38 cellular contexts compared by ENCODE assay signal in genomic region chr3:85377115-85377514, GRCh38.
"Had no signal": no experiment of that assay in that cellular context is flagged by ENCODE, and none has a peak within 500 bp of the region (broad histone marks: within the 10 kb centered on the region; RNA-seq: fewer than 3 reads in every experiment).

No MANE protein-coding gene starts in this region.

- H3K27ac ChIP-seq: adrenal gland, ascending aorta, body of pancreas, brain microvascular endothelial cell, breast epithelium, cardiac muscle cell had no signal

- FAIRE-seq: astrocyte, bronchial epithelial cell had no signal

- H3K9me3 ChIP-seq: adrenal gland, ascending aorta, body of pancreas, breast epithelium had no signal

- H3K27ac Mint-ChIP-seq: activated naive CD4-positive, alpha-beta T cell treated with anti-CD3 and anti-CD28 coated beads for 36 hours; activated naive CD4-positive, alpha-beta T cell treated with anti-CD3 and anti-CD28 coated beads, Interleukin-2, amount 10 ng/mL, durations not matched to agents 7 days and 5 days; activated naive CD4-positive, alpha-beta T cell treated with anti-CD3 and anti-CD28 coated beads, Interleukin-2, amount 50 U/mL, for 24 hours; activated naive CD4-positive, alpha-beta T cell treated with anti-CD3 and anti-CD28 coated beads, Interleukin-2, amount 50 U/mL, for 72 hours; activated naive CD8-positive, alpha-beta T cell; activated naive CD8-positive, alpha-beta T cell treated with anti-CD3 and anti-CD28 coated beads for 36 hours; activated naive CD8-positive, alpha-beta T cell treated with anti-CD3 and anti-CD28 coated beads, Interleukin-2, amount 10 ng/mL, durations not matched to agents 7 days and 5 days; activated naive CD8-positive, alpha-beta T cell treated with anti-CD3 and anti-CD28 coated beads, Interleukin-2, amount 50 U/mL, for 24 hours; activated T-cell treated with anti-CD3 and anti-CD28 coated beads, Interleukin-2, amount 50 U/mL, for 72 hours; activated T-helper 1 cell treated with anti-CD3 and anti-CD28 coated beads, Interleukin-12 subunit alpha, Interleukin-12 subunit beta, Interleukin-2, Interleukin-4 antibody, amounts not matched to agents 30 ng/mL and 10 ng/mL and 1 ng/mL, durations not matched to agents 14 hours and 24 hours and 36 hours; activated T-helper 17 cell treated with anti-CD3 and anti-CD28 coated beads, Interleukin-2, amount 50 U/mL, for 72 hours; activated T-helper 2 cell treated with anti-CD3 and anti-CD28 coated beads, Interferon-gamma antibody, Interleukin-2, Interleukin-4, amounts not matched to agents 10 μg/mL and 5 μg/mL and 100 μg/mL, durations not matched to agents 14 hours and 24 hours and 36 hours; brain had no signal

- H3K4me3 Mint-ChIP-seq: activated naive CD4-positive, alpha-beta T cell treated with anti-CD3 and anti-CD28 coated beads for 36 hours; activated naive CD4-positive, alpha-beta T cell treated with anti-CD3 and anti-CD28 coated beads, Interleukin-2, amount 10 ng/mL, durations not matched to agents 7 days and 5 days; activated naive CD4-positive, alpha-beta T cell treated with anti-CD3 and anti-CD28 coated beads, Interleukin-2, amount 50 U/mL, for 24 hours; activated naive CD8-positive, alpha-beta T cell; activated naive CD8-positive, alpha-beta T cell treated with anti-CD3 and anti-CD28 coated beads for 36 hours; activated naive CD8-positive, alpha-beta T cell treated with anti-CD3 and anti-CD28 coated beads, Interleukin-2, amount 10 ng/mL, durations not matched to agents 7 days and 5 days; activated naive CD8-positive, alpha-beta T cell treated with anti-CD3 and anti-CD28 coated beads, Interleukin-2, amount 50 U/mL, for 24 hours; activated T-cell treated with anti-CD3 and anti-CD28 coated beads, Interleukin-2, amount 50 U/mL, for 4 hours; activated T-cell treated with anti-CD3 and anti-CD28 coated beads, Interleukin-2, amount 50 U/mL, for 72 hours; activated T-helper 1 cell treated with anti-CD3 and anti-CD28 coated beads, Interleukin-12 subunit alpha, Interleukin-12 subunit beta, Interleukin-2, Interleukin-4 antibody, amounts not matched to agents 30 ng/mL and 10 ng/mL and 1 ng/mL, durations not matched to agents 14 hours and 24 hours and 36 hours; activated T-helper 17 cell treated with anti-CD3 and anti-CD28 coated beads, Interleukin-2, amount 50 U/mL, for 72 hours; brain; central memory CD8-positive, alpha-beta T cell had no signal

- H3K4me1 ChIP-seq: adrenal gland, ascending aorta, body of pancreas, breast epithelium had no signal

- H3K36me3 Mint-ChIP-seq: activated naive CD4-positive, alpha-beta T cell treated with anti-CD3 and anti-CD28 coated beads, Interleukin-2, amount 10 ng/mL, durations not matched to agents 7 days and 5 days; activated naive CD4-positive, alpha-beta T cell treated with anti-CD3 and anti-CD28 coated beads, Interleukin-2, amount 50 U/mL, for 24 hours; activated naive CD4-positive, alpha-beta T cell treated with anti-CD3 and anti-CD28 coated beads, Interleukin-2, amount 50 U/mL, for 72 hours; activated naive CD8-positive, alpha-beta T cell; activated naive CD8-positive, alpha-beta T cell treated with anti-CD3 and anti-CD28 coated beads for 36 hours; activated naive CD8-positive, alpha-beta T cell treated with anti-CD3 and anti-CD28 coated beads, Interleukin-2, amount 10 ng/mL, durations not matched to agents 7 days and 5 days; brain had no signal

- H3K27me3 Mint-ChIP-seq: activated naive CD4-positive, alpha-beta T cell treated with anti-CD3 and anti-CD28 coated beads, Interleukin-2, amount 10 ng/mL, durations not matched to agents 7 days and 5 days; activated naive CD4-positive, alpha-beta T cell treated with anti-CD3 and anti-CD28 coated beads, Interleukin-2, amount 50 U/mL, for 24 hours; activated naive CD8-positive, alpha-beta T cell; activated naive CD8-positive, alpha-beta T cell treated with anti-CD3 and anti-CD28 coated beads for 36 hours; activated naive CD8-positive, alpha-beta T cell treated with anti-CD3 and anti-CD28 coated beads, Interleukin-2, amount 10 ng/mL, durations not matched to agents 7 days and 5 days; activated naive CD8-positive, alpha-beta T cell treated with anti-CD3 and anti-CD28 coated beads, Interleukin-2, amount 50 U/mL, for 24 hours; activated T-helper 17 cell treated with anti-CD3 and anti-CD28 coated beads, Interleukin-2, amount 50 U/mL, for 72 hours; brain; central memory CD8-positive, alpha-beta T cell had no signal

- H3K4me1 Mint-ChIP-seq: activated naive CD4-positive, alpha-beta T cell treated with anti-CD3 and anti-CD28 coated beads, Interleukin-2, amount 10 ng/mL, durations not matched to agents 7 days and 5 days; activated naive CD4-positive, alpha-beta T cell treated with anti-CD3 and anti-CD28 coated beads, Interleukin-2, amount 50 U/mL, for 24 hours; activated naive CD8-positive, alpha-beta T cell treated with anti-CD3 and anti-CD28 coated beads for 36 hours; activated naive CD8-positive, alpha-beta T cell treated with anti-CD3 and anti-CD28 coated beads, Interleukin-2, amount 10 ng/mL, durations not matched to agents 7 days and 5 days; activated naive CD8-positive, alpha-beta T cell treated with anti-CD3 and anti-CD28 coated beads, Interleukin-2, amount 50 U/mL, for 24 hours; activated T-helper 17 cell treated with anti-CD3 and anti-CD28 coated beads, Interleukin-2, amount 50 U/mL, for 72 hours; brain; central memory CD8-positive, alpha-beta T cell had no signal

- H3K4me3 ChIP-seq: adrenal gland, ascending aorta, body of pancreas, breast epithelium, cardiac muscle cell had no signal

- ATAC-seq: activated naive CD4-positive, alpha-beta T cell treated with anti-CD3 and anti-CD28 coated beads, Interleukin-2, amount 50 U/mL, for 72 hours; activated naive CD8-positive, alpha-beta T cell treated with anti-CD3 and anti-CD28 coated beads, Interleukin-2, amount 50 U/mL, for 24 hours; activated T-cell treated with anti-CD3 and anti-CD28 coated beads, Interleukin-2, amount 50 U/mL, for 4 hours; activated T-cell treated with anti-CD3 and anti-CD28 coated beads, Interleukin-2, amount 50 U/mL, for 72 hours; activated T-helper 17 cell treated with anti-CD3 and anti-CD28 coated beads, Interleukin-2, amount 50 U/mL, for 72 hours; body of pancreas had no signal

- H3K36me3 ChIP-seq: adrenal gland, ascending aorta, brain microvascular endothelial cell, breast epithelium, cardiac muscle cell had no signal

- H3K9me3 Mint-ChIP-seq: activated naive CD4-positive, alpha-beta T cell treated with anti-CD3 and anti-CD28 coated beads for 36 hours; activated naive CD8-positive, alpha-beta T cell treated with anti-CD3 and anti-CD28 coated beads, Interleukin-2, amount 10 ng/mL, durations not matched to agents 7 days and 5 days; activated T-helper 1 cell treated with anti-CD3 and anti-CD28 coated beads, Interleukin-12 subunit alpha, Interleukin-12 subunit beta, Interleukin-2, Interleukin-4 antibody, amounts not matched to agents 30 ng/mL and 10 ng/mL and 1 ng/mL, durations not matched to agents 14 hours and 24 hours and 36 hours; brain had no signal

- DNase-seq: activated effector memory CD4-positive, alpha-beta T cell treated with anti-CD3 and anti-CD28 coated beads, Interleukin-2, amount 50 U/mL, for 16 hours; activated effector memory CD4-positive, alpha-beta T cell treated with Interleukin-2 at 50 U/mL for 16 hours; activated gamma-delta T cell; activated gamma-delta T cell treated with Interleukin-2 at 50 U/mL for 16 hours; activated naive CD4-positive, alpha-beta T cell; activated naive CD4-positive, alpha-beta T cell treated with anti-CD3 and anti-CD28 coated beads for 36 hours; activated naive CD4-positive, alpha-beta T cell treated with anti-CD3 and anti-CD28 coated beads, Interleukin-2, amount 10 ng/mL, durations not matched to agents 7 days and 5 days; activated naive CD4-positive, alpha-beta T cell treated with anti-CD3 and anti-CD28 coated beads, Interleukin-2, amount 50 U/mL, for 16 hours; activated naive CD4-positive, alpha-beta T cell treated with Interleukin-2 at 50 U/mL for 16 hours; activated naive CD8-positive, alpha-beta T cell treated with anti-CD3 and anti-CD28 coated beads for 36 hours; activated naive CD8-positive, alpha-beta T cell treated with anti-CD3 and anti-CD28 coated beads, Interleukin-2, amount 10 ng/mL, durations not matched to agents 7 days and 5 days; activated naive CD8-positive, alpha-beta T cell treated with anti-CD3 and anti-CD28 coated beads, Interleukin-2, amount 50 U/mL, for 24 hours; activated T-cell treated with anti-CD3 and anti-CD28 coated beads, Interleukin-2, amount 50 U/mL, for 4 hours; activated T-cell treated with anti-CD3 and anti-CD28 coated beads, Interleukin-2, amount 50 U/mL, for 48 hours; activated T-cell treated with anti-CD3 and anti-CD28 coated beads, Interleukin-2, amount 50 U/mL, for 72 hours; adrenal gland; amniotic stem cell; amygdala; anterior cingulate cortex; aorta; body of pancreas; brain microvascular endothelial cell; caudate nucleus; central memory CD4-positive, alpha-beta T cell; cerebellar nuclear complex had no signal

- H3K27me3 ChIP-seq: adrenal gland, ascending aorta, body of pancreas, brain microvascular endothelial cell, breast epithelium, cardiac muscle cell had no signal
